In genomic region chr13:45396548-45397095, GRCh38 we compare ENCODE assay signal across 12 cellular contexts. TPM values are rescaled to one million over a fixed set of nuclear protein-coding genes. Genes with fewer than 3 reads are reported as not detected.
A peak's percentile ranks its signal among the peaks of the same experiment; 100 is the strongest.
DNase-seq lines count a peak whose midpoint lies in the region; ATAC-seq and TF ChIP-seq lines count a peak whose summit lies in the region.
"Had no signal": no experiment of that assay in that cellular context is flagged by ENCODE, and none has a peak within 500 bp of the region (broad histone marks: within the 10 kb centered on the region; RNA-seq: fewer than 3 reads in every experiment).

No MANE protein-coding gene starts in this region.

- no peaks in the 10 kb centered on the region for H3K36me3 ChIP-seq in smooth muscle cell (ENCODE audit: low read depth)

- TF ChIP-seq CTCF in fibroblast of the aortic adventitia (IDR thresholded peaks at IDR 0.05; ENCODE audit: insufficient read depth, low read length): no peak
- TF ChIP-seq CTCF in smooth muscle cell (IDR thresholded peaks at IDR 0.05; ENCODE audit: borderline replicate concordance, insufficient read depth, poor library complexity, severe bottlenecking): no peak

- H3K79me2 ChIP-seq in smooth muscle cell (ENCODE audit: low read depth): no peaks in the 10 kb centered on the region

- H3K9me3 ChIP-seq in smooth muscle cell (replicated peaks; ENCODE audit: low read depth): no peaks in the 10 kb centered on the region
- H3K9me3 ChIP-seq: left lung had no signal

- peak overlapping the region; percentile 63 for H3K4me3 Mint-ChIP-seq in activated CD4-positive, alpha-beta T cell treated with anti-CD3 and anti-CD28 coated beads, Interleukin-2, amount 10 ng/mL, durations not matched to agents 24 days and 14 days

- 41% methylated on average over 9 of the region's 9 CpGs for WGBS in smooth muscle cell (ENCODE audit: low lambda C conversion rate)

- H3K9me3 Mint-ChIP-seq in activated CD4-positive, alpha-beta T cell treated with anti-CD3 and anti-CD28 coated beads, Interleukin-2, amount 10 ng/mL, durations not matched to agents 24 days and 14 days: no peaks in the 10 kb centered on the region

- peak overlapping the region; percentile 94 for H3K27ac Mint-ChIP-seq in activated CD4-positive, alpha-beta T cell treated with anti-CD3 and anti-CD28 coated beads, Interleukin-2, amount 10 ng/mL, durations not matched to agents 24 days and 14 days

- peaks cover 3% of the 10 kb centered on the region for H3F3A ChIP-seq in smooth muscle cell (ENCODE audit: low read depth)

- H3K27me3 Mint-ChIP-seq in activated CD4-positive, alpha-beta T cell treated with anti-CD3 and anti-CD28 coated beads, Interleukin-2, amount 10 ng/mL, durations not matched to agents 24 days and 14 days: no peaks in the 10 kb centered on the region

- no peak overlapping the region for H3K27ac ChIP-seq in smooth muscle cell (ENCODE audit: low read depth)

- no peak overlapping the region for H3K9ac ChIP-seq in smooth muscle cell (ENCODE audit: low read depth)

- peaks cover 57% of the 10 kb centered on the region for H3K36me3 Mint-ChIP-seq in activated CD4-positive, alpha-beta T cell treated with anti-CD3 and anti-CD28 coated beads, Interleukin-2, amount 10 ng/mL, durations not matched to agents 24 days and 14 days (ENCODE audit: low read depth)

- peaks cover 4% of the 10 kb centered on the region for H3K4me1 ChIP-seq in smooth muscle cell (ENCODE audit: low read depth)

- no peak for ATAC-seq in GM18519 (IDR thresholded peaks at IDR 0.05; ENCODE audit: low FRiP score, unreplicated experiment)
- ATAC-seq: left lung had no signal

- no peak for DNase-seq in activated CD4-positive, alpha-beta T cell treated with anti-CD3 and anti-CD28 coated beads, Interleukin-2, amount 10 ng/mL, durations not matched to agents 24 days and 14 days
- DNase-seq in activated CD4-positive, alpha-beta T cell treated with anti-CD3 and anti-CD28 coated beads for 1 hour: no peak
- DNase-seq in UCSD-AML1 (lab: John Stamatoyannopoulos, UW; ENCODE audit: unreplicated experiment): peak; percentile 72
- peak; percentile 14 for DNase-seq in fibroblast of the aortic adventitia (ENCODE audit: low read depth)
- DNase-seq in smooth muscle cell (lab: John Stamatoyannopoulos, UW; ENCODE audit: unreplicated experiment): no peak
- no peak for DNase-seq in AG08395 (ENCODE audit: low spot score)
- no peak for DNase-seq in stimulated activated CD4-positive, alpha-beta T cell treated with anti-CD3 and anti-CD28 coated beads, Interleukin-2, amount 100 ng/mL, for 24 hours
- DNase-seq: DMS79, left lung, NCI-H2107, RPMI8226 had no signal

- peak overlapping the region; percentile 36 for H3K4me2 ChIP-seq in smooth muscle cell

- H3K27me3 ChIP-seq in smooth muscle cell (ENCODE audit: low read depth): no peaks in the 10 kb centered on the region
- H3K27me3 ChIP-seq: left lung had no signal

- intact Hi-C loops in activated CD4-positive, alpha-beta T cell treated with anti-CD3 and anti-CD28 coated beads, Interleukin-2, amount 10 ng/mL, durations not matched to agents 24 days and 14 days (cut with micrococcal nuclease): loop anchor here (1.0 to 10.0 kb wide), 3 partner anchors 20 to 342 kb away; no protein-coding TSS in a partner anchor

- H4K20me1 ChIP-seq in smooth muscle cell (ENCODE audit: low read depth): peaks cover 17% of the 10 kb centered on the region

- H3K4me3 ChIP-seq in fibroblast of the aortic adventitia (ENCODE audit: low read depth, low read length) (no peak overlapping the region), smooth muscle cell (no peak overlapping the region)
- H3K4me3 ChIP-seq: left lung had no signal

- H3K4me1 Mint-ChIP-seq in activated CD4-positive, alpha-beta T cell treated with anti-CD3 and anti-CD28 coated beads, Interleukin-2, amount 10 ng/mL, durations not matched to agents 24 days and 14 days: peaks cover 51% of the 10 kb centered on the region

- no peak overlapping the region for H2AFZ ChIP-seq in smooth muscle cell (ENCODE audit: low read depth)

RNA-seq across cellular contexts. Expression of gene SLC25A30, which starts 21.6 kb away (rescaled TPM):
- 12.9 and 14.2 TPM in 2 replicates for total RNA-seq in activated CD4-positive, alpha-beta T cell treated with anti-CD3 and anti-CD28 coated beads, Interleukin-2, amount 10 ng/mL, durations not matched to agents 24 days and 14 days
- total RNA-seq in fibroblast of the aortic adventitia (ENCODE audit: low replicate concordance) (7.6 and 10.4 TPM in 2 replicates), smooth muscle cell (6.8 and 7.6 TPM in 2 replicates)
- polyA plus RNA-seq in smooth muscle cell: 1.3 and 2.2 TPM in 2 replicates

RNA-seq across cellular contexts. Expression of gene TPT1, which starts 55.6 kb away (rescaled TPM):
- 2,188 and 2,224 TPM in 2 replicates for total RNA-seq in activated CD4-positive, alpha-beta T cell treated with anti-CD3 and anti-CD28 coated beads, Interleukin-2, amount 10 ng/mL, durations not matched to agents 24 days and 14 days
- total RNA-seq in fibroblast of the aortic adventitia (ENCODE audit: low replicate concordance) (2,623 and 5,269 TPM in 2 replicates), smooth muscle cell (3,918 and 4,267 TPM in 2 replicates)
- 1,031 and 1,102 TPM in 2 replicates for polyA plus RNA-seq in smooth muscle cell

Comparison
In these comparisons a context has a peak if more than half of its experiments do, and no peak if none do; other contexts are left out.
1. DNase-seq: peak in UCSD-AML1 (single experiment) and fibroblast of the aortic adventitia (single experiment); none in activated CD4-positive, alpha-beta T cell treated with anti-CD3 and anti-CD28 coated beads, Interleukin-2, amount 10 ng/mL, durations not matched to agents 24 days and 14 days (single experiment), activated CD4-positive, alpha-beta T cell treated with anti-CD3 and anti-CD28 coated beads for 1 hour (single experiment), smooth muscle cell (single experiment), AG08395 (single experiment) and stimulated activated CD4-positive, alpha-beta T cell treated with anti-CD3 and anti-CD28 coated beads, Interleukin-2, amount 100 ng/mL, for 24 hours (0 of 2).